1 cellular context compared by ENCODE assay signal in the genomic region with DNA sequence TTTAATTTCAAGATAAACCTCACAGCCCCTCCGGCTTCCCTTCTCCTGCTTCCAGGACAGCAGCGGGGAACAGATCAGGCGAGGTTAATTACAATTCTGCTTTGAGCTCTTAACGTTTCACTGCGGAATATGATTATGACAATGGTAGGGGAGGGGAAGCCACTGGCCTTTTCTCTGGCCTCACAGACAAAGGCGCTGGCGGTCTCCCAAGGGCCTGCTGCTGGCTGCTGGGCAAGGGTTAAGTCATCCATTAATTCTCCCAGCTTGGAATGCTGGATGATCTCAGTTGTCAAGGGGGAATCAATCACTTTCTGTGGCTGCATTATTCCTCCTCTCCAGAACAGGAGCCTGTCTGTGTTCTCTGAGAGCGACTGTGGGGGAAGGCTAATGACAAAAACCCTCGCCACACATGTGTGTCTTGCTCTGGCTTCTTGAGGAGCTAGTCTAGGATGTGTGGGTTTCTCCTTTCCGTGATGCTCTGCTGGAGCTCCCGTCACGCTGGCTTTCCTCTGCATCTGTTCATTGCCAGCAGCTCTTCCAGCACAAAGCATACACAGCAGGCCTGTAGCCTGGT.
TF ChIP-seq lines count a peak whose summit lies in the region.

No MANE protein-coding gene starts in this region.

TF ChIP-seq in SK-N-SH, 30 proteins besides CTCF, POLR2A, EP300 and RAD21 (continued from another document):
- TF ChIP-seq, protein P1, sequence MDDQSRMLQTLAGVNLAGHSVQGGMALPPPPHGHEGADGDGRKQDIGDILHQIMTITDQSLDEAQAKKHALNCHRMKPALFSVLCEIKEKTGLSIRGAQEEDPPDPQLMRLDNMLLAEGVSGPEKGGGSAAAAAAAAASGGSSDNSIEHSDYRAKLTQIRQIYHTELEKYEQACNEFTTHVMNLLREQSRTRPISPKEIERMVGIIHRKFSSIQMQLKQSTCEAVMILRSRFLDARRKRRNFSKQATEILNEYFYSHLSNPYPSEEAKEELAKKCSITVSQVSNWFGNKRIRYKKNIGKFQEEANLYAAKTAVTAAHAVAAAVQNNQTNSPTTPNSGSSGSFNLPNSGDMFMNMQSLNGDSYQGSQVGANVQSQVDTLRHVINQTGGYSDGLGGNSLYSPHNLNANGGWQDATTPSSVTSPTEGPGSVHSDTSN (IDR thresholded peaks at IDR 0.05), result peak; percentile 97
- TF ChIP-seq FOSL2 (IDR thresholded peaks at IDR 0.05; ENCODE audit: borderline replicate concordance, low read depth) (peak; percentile 50; the same call in 1 of the 2 replicates), POLR2AphosphoS5 (IDR thresholded peaks at IDR 0.05; ENCODE audit: low read depth, low read length) (peak; percentile 31; the same call in 1 of the 2 replicates), YY1 (IDR thresholded peaks at IDR 0.05; ENCODE audit: low read depth) (no peak)
